ENCODE assay signal across 9 cellular contexts in genomic region chr13:91724591-91724990, GRCh38.
"Had no signal": no experiment of that assay in that cellular context is flagged by ENCODE, and none has a peak within 500 bp of the region (broad histone marks: within the 10 kb centered on the region; RNA-seq: fewer than 3 reads in every experiment).

No MANE protein-coding gene starts in this region.

- H2AFZ ChIP-seq: GM23338 had no signal

- H3K4me2 ChIP-seq: GM23338, KMS-11 had no signal

- H3K4me1 Mint-ChIP-seq: H9 had no signal

- H3K9me3 Mint-ChIP-seq: GM23338, H9 had no signal

- DNase-seq: H9, HCEC 1CT, IMR-90, KBM-7 had no signal

- H3K4me3 Mint-ChIP-seq: GM23338, H9 had no signal

- H3K9ac ChIP-seq: KMS-11 had no signal

- FAIRE-seq: H1, H54, HTR-8/SVneo had no signal

- H3K27ac Mint-ChIP-seq: GM23338, H9 had no signal

- H3K4me3 ChIP-seq: GM23338 had no signal

- ATAC-seq: GM23338 had no signal

- H3K27ac ChIP-seq: KMS-11 had no signal
